ENCODE assay signal across 1 cellular context in the genomic region with DNA sequence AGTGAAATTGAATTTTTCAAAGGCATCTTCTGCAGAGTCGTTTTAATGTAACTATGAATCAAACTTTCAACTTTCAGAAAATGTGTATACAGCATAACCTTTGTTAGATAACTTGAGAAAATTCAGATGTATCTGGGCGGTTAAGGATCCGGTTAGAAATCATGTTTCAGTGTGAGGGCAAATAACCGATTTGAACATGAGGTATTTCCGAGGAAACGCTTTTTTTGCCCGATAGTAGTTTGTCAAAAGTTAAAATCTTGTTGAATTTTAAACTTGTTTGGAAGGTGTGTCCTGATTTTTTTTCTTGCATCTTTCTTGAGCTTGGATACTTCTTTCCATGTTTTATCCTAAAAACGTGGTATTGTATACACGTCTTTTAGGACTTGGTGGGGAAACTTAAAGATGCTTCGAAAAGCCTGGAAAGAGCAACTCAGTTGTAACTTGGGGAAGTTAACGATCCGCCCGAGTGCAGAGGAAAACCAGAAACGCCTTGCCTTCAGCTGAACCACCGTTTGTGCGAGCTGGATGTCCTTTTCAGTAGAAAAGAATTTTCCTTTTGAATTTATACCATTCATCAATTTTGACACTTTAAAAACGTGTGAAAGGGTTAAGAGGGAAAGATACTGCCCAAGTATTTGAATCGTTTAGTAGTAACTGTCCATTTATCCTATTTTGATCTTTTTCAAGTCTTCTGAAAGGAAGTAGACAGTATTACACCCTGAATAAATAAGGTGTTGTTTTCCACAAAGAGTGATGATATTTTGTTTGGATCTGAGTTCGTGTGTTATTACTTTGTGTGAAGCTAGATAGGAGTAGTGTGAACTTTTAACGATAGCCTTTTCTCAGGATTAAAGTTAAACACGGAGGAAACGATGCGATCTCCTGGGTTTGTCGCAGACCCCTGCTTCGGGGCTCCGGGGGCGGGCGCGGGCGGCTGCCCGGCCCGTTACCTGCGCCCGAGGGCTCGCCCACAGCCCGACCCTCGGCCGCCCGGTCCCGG.
TF ChIP-seq lines count a peak whose summit lies in the region.

No MANE protein-coding gene starts in this region.

TF ChIP-seq in HepG2, 621 proteins besides CTCF, POLR2A, EP300 and RAD21:
- peak; percentile 36; the same call in 1 of the 2 replicates for TF ChIP-seq ZNF652 (CRISPR knock-in tag; IDR thresholded peaks at IDR 0.05; ENCODE audit: borderline replicate concordance, low read depth)
- TF ChIP-seq, protein P1, sequence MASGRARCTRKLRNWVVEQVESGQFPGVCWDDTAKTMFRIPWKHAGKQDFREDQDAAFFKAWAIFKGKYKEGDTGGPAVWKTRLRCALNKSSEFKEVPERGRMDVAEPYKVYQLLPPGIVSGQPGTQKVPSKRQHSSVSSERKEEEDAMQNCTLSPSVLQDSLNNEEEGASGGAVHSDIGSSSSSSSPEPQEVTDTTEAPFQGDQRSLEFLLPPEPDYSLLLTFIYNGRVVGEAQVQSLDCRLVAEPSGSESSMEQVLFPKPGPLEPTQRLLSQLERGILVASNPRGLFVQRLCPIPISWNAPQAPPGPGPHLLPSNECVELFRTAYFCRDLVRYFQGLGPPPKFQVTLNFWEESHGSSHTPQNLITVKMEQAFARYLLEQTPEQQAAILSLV (CRISPR knock-in tag; IDR thresholded peaks at IDR 0.05; ENCODE audit: borderline replicate concordance): no peak
- TF ChIP-seq RBFOX2 (IDR thresholded peaks at IDR 0.05; ENCODE audit: low read depth, low read length): peak; percentile 42; the same call in 1 of the 2 replicates
- no peak for TF ChIP-seq ZC3H13 (CRISPR knock-in tag; IDR thresholded peaks at IDR 0.05)
- TF ChIP-seq, protein P2, sequence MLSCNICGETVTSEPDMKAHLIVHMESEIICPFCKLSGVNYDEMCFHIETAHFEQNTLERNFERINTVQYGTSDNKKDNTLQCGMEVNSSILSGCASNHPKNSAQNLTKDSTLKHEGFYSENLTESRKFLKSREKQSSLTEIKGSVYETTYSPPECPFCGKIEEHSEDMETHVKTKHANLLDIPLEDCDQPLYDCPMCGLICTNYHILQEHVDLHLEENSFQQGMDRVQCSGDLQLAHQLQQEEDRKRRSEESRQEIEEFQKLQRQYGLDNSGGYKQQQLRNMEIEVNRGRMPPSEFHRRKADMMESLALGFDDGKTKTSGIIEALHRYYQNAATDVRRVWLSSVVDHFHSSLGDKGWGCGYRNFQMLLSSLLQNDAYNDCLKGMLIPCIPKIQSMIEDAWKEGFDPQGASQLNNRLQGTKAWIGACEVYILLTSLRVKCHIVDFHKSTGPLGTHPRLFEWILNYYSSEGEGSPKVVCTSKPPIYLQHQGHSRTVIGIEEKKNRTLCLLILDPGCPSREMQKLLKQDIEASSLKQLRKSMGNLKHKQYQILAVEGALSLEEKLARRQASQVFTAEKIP (CRISPR knock-in tag; IDR thresholded peaks at IDR 0.05; ENCODE audit: borderline replicate concordance): no peak
- no peak for TF ChIP-seq PHF5A (CRISPR knock-in tag; IDR thresholded peaks at IDR 0.05; ENCODE audit: low read depth, unreplicated experiment)
- no peak for TF ChIP-seq RARA (CRISPR knock-in tag; IDR thresholded peaks at IDR 0.05)
- TF ChIP-seq ASH2L (IDR thresholded peaks at IDR 0.05; ENCODE audit: insufficient read length, low read depth, low read length): peak; percentile 39
- TF ChIP-seq ZNF678 (CRISPR knock-in tag; IDR thresholded peaks at IDR 0.05): no peak
- TF ChIP-seq, protein P3, sequence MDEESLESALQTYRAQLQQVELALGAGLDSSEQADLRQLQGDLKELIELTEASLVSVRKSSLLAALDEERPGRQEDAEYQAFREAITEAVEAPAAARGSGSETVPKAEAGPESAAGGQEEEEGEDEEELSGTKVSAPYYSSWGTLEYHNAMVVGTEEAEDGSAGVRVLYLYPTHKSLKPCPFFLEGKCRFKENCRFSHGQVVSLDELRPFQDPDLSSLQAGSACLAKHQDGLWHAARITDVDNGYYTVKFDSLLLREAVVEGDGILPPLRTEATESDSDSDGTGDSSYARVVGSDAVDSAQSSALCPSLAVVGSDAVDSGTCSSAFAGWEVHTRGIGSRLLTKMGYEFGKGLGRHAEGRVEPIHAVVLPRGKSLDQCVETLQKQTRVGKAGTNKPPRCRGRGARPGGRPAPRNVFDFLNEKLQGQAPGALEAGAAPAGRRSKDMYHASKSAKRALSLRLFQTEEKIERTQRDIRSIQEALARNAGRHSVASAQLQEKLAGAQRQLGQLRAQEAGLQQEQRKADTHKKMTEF (CRISPR knock-in tag; IDR thresholded peaks at IDR 0.05): no peak
- 0 out of 2 replicates have a peak, but pooled peaks have one; percentile 53 for TF ChIP-seq ZBTB38 (CRISPR knock-in tag; IDR thresholded peaks at IDR 0.05)
- no peak for TF ChIP-seq ZNF296 (CRISPR knock-in tag; conservative IDR thresholded peaks at IDR 0.05)
